8 cellular contexts compared by ENCODE assay signal in genomic region chr17:16428098-16428882, GRCh38. TPM values are rescaled to one million over a fixed set of nuclear protein-coding genes. Genes with fewer than 3 reads are reported as not detected.
DNase-seq lines count a peak whose midpoint lies in the region; ATAC-seq, FAIRE-seq and TF ChIP-seq lines count a peak whose summit lies in the region.

No MANE protein-coding gene starts in this region.

- H4K20me1 ChIP-seq in PC-9 (ENCODE audit: insufficient read depth) (no peaks in the 10 kb centered on the region), GM12878 (ENCODE audit: control insufficient read depth, insufficient read depth) (no peaks in the 10 kb centered on the region), HepG2 (ENCODE audit: insufficient read depth, low read length) (no peaks in the 10 kb centered on the region)

- TF ChIP-seq POLR2A in GM12878 (IDR thresholded peaks at IDR 0.05; ENCODE audit: low read depth, low read length), result no peak; the same call in 1 of the 2 replicates
- TF ChIP-seq POLR2A in HepG2 (IDR thresholded peaks at IDR 0.05; ENCODE audit: insufficient read depth in 1 of 2, low read depth in 2 of 2, low read length in 2 of 2), result no peak
- TF ChIP-seq POLR2A in stomach (IDR thresholded peaks at IDR 0.05), result no peak

- CTCF ChIA-PET in PC-9 (lab: Charles Lee) (interaction anchor here (0.6 to 1.1 kb wide), 3 partner anchors 10 to 41 kb away, joined by 3 to 12 read pairs (median 5); no protein-coding TSS in a partner anchor), GM12878 (lab: Yijun Ruan, JAX) (interaction anchor here (0.8 to 4.7 kb wide), 14 partner anchors 8 to 146 kb away, joined by 3 to 54 read pairs (median 4); partner anchors contain the start of gene TRPV2), HepG2 (lab: Yijun Ruan, JAX; ENCODE audit: low intra/inter-chr PET ratio, low total read pairs) (interaction anchor here (1.0 to 1.6 kb wide), 3 partner anchors 41 to 93 kb away, joined by 5 to 6 read pairs (median 6); no protein-coding TSS in a partner anchor)

- H3K27ac ChIP-seq in PC-9 (no peak overlapping the region), GM12878 (ENCODE audit: control insufficient read depth, insufficient read depth) (no peak overlapping the region), HepG2 (ENCODE audit: extremely low read length, insufficient read depth, low read length) (no peak overlapping the region), stomach (no peak overlapping the region)

- POLR2A ChIA-PET in PC-9 (lab: Charles Lee; ENCODE audit: unreplicated experiment) (interaction anchor here (0.6 kb wide), 1 partner anchor 9 kb away, joined by 3 read pairs; no protein-coding TSS in a partner anchor), GM12878 (lab: Charles Lee) (interaction anchor here (0.5 to 1.8 kb wide), 4 partner anchors 10 to 69 kb away, joined by 3 to 6 read pairs (median 4); no protein-coding TSS in a partner anchor), HepG2 (lab: Yijun Ruan, JAX) (interaction anchor here (0.7 to 7.3 kb wide), 10 partner anchors 8 to 142 kb away, joined by 3 to 159 read pairs (median 6); partner anchors contain the start of gene UBB)

- H3K4me2 ChIP-seq in PC-9, result no peak overlapping the region
- H3K4me2 ChIP-seq in GM12878 (ENCODE audit: control insufficient read depth, insufficient read depth), result no peak overlapping the region
- H3K4me2 ChIP-seq in HepG2 (ENCODE audit: low read depth, low read length), result 0 out of 2 replicates have a peak overlapping the region, but pooled peaks have one; percentile 6

- H3K36me3 ChIP-seq in PC-9 (ENCODE audit: low read depth), result no peaks in the 10 kb centered on the region
- H3K36me3 ChIP-seq in GM12878 (ENCODE audit: control insufficient read depth in 2 of 2, insufficient read depth in 2 of 2, low read length in 1 of 2), result peaks cover 22 to 27% of the 10 kb centered on the region in 2 experiments
- H3K36me3 ChIP-seq in HepG2 (replicated peaks in 1 of 2; ENCODE audit: control insufficient read depth in 1 of 2, insufficient read depth in 2 of 2, low read length in 2 of 2), result no peaks in the 10 kb centered on the region
- peaks cover 0 to 65% (median 48%) of the 10 kb centered on the region in 4 donors for H3K36me3 ChIP-seq in stomach

- TF ChIP-seq RAD21 in GM12878 (IDR thresholded peaks at IDR 0.05; ENCODE audit: insufficient read depth, low read depth, low read length) (peak; percentile 44), HepG2 (CRISPR knock-in tag; IDR thresholded peaks at IDR 0.05) (peak; percentile 57; the same call in 1 of the 2 replicates)

- BruUV-seq in PC-9 (replicated peaks; lab: Mats Ljungman, UMichigan), result no TSS peak
- no TSS peak for BruUV-seq in GM12878 (replicated peaks; lab: Mats Ljungman, UMichigan)
- no TSS peak for BruUV-seq in HepG2 (replicated peaks; lab: Mats Ljungman, UMichigan)

- no peaks in the 10 kb centered on the region for H3K9me3 ChIP-seq in PC-9 (ENCODE audit: insufficient read depth, low read depth)
- no peaks in the 10 kb centered on the region for H3K9me3 ChIP-seq in GM12878 (replicated peaks; ENCODE audit: control insufficient read depth, insufficient read depth, low read length)
- H3K9me3 ChIP-seq in HepG2 (ENCODE audit: low read length), result no peaks in the 10 kb centered on the region
- no peaks in the 10 kb centered on the region for H3K9me3 ChIP-seq in stomach

- H3K9ac ChIP-seq in GM12878 (ENCODE audit: control insufficient read depth, insufficient read depth, low read length) (no peak overlapping the region), HepG2 (ENCODE audit: insufficient read depth, low read depth, low read length) (no peak overlapping the region)

- no peaks in the 10 kb centered on the region; the same call in 1 of the 2 replicates for H3F3A ChIP-seq in PC-9 (ENCODE audit: insufficient read depth, low read depth)

- H3K79me2 ChIP-seq in PC-9 (ENCODE audit: low read depth) (no peaks in the 10 kb centered on the region), GM12878 (ENCODE audit: control insufficient read depth, insufficient read depth, low read length) (no peaks in the 10 kb centered on the region; the same call in 1 of the 2 replicates), HepG2 (ENCODE audit: insufficient read depth, low read length) (no peaks in the 10 kb centered on the region)

- in situ Hi-C loops in GM12878 (cut with MboI) (no loop called here), HepG2 (cut with HindIII; ENCODE audit: extremely low pct_ligation_motif_present, low pct_unique_long_range_greater_than_20kb) (loop anchor here (5.0 kb wide), 1 partner anchor 141 kb away; no protein-coding TSS in a partner anchor)

- RAD21 ChIA-PET in GM12878 (lab: Charles Lee; ENCODE audit: unreplicated experiment), result interaction anchor here (0.9 to 1.3 kb wide), 5 partner anchors 9 to 93 kb away, joined by 3 to 7 read pairs (median 4); no protein-coding TSS in a partner anchor

- H3K27me3 ChIP-seq in PC-9 (ENCODE audit: insufficient read depth, low read depth), result no peaks in the 10 kb centered on the region
- no peaks in the 10 kb centered on the region for H3K27me3 ChIP-seq in GM12878 (replicated peaks in 1 of 2; ENCODE audit: control insufficient read depth in 2 of 2, insufficient read depth in 2 of 2, low read length in 1 of 2)
- H3K27me3 ChIP-seq in HepG2 (ENCODE audit: control insufficient read depth in 1 of 2, insufficient read depth in 2 of 2, low read length in 2 of 2), result no peaks in the 10 kb centered on the region
- H3K27me3 ChIP-seq in stomach, result no peaks in the 10 kb centered on the region

- 78% methylated on average over 15 of the region's 15 CpGs for WGBS in GM12878 (ENCODE audit: insufficient coverage, insufficient replicate concordance, low lambda C conversion rate, missing lambda C conversion rate)
- 72% methylated on average over 14 of the region's 15 CpGs for WGBS in HepG2 (ENCODE audit: low lambda C conversion rate)
- WGBS in stomach, 5 donors, result 43 to 64% (median 49%) methylated on average over 15 of the region's 15 CpGs

- FAIRE-seq in GM12878 (lab: Jason Lieb, UNC), result no peak
- peak; percentile 85 for FAIRE-seq in HepG2 (lab: Jason Lieb, UNC)

- H3K4me3 ChIP-seq in PC-9, result no peak overlapping the region
- H3K4me3 ChIP-seq in GM12878, result no peak overlapping the region
- no peak overlapping the region for H3K4me3 ChIP-seq in HepG2 (replicated peaks in 1 of 3; ENCODE audit: insufficient read depth in 1 of 3, low read depth in 2 of 3, low read length in 3 of 3)
- no peak overlapping the region for H3K4me3 ChIP-seq in stomach

- no peaks in the 10 kb centered on the region for H3K9me2 ChIP-seq in PC-9 (ENCODE audit: insufficient read depth)

- SMC1A ChIA-PET in GM12878 (lab: Charles Lee; ENCODE audit: uncharacterized antibody, unreplicated experiment), result interaction anchor here (0.6 to 2.5 kb wide), 9 partner anchors 9 to 65 kb away, joined by 3 to 12 read pairs (median 4); partner anchors contain the start of gene TRPV2

- H2AFZ ChIP-seq in PC-9 (no peak overlapping the region), GM12878 (ENCODE audit: control insufficient read depth, low read depth, low read length) (no peak overlapping the region), HepG2 (ENCODE audit: low read length) (no peak overlapping the region)

- H3K4me1 ChIP-seq in PC-9 (replicated peaks; ENCODE audit: insufficient read depth) (no peaks in the 10 kb centered on the region), GM12878 (ENCODE audit: control insufficient read depth, insufficient read depth, low read length) (no peaks in the 10 kb centered on the region), HepG2 (ENCODE audit: insufficient read depth, low read length) (peaks cover 37% of the 10 kb centered on the region), stomach (peaks cover 11 to 18% (median 13%) of the 10 kb centered on the region in 4 donors)

- ATAC-seq in GM12878 (peak; percentile 93), HepG2 (peak; percentile 87), GM18909 (IDR thresholded peaks at IDR 0.05; ENCODE audit: poor library complexity, unreplicated experiment) (no peak)

- TF ChIP-seq EP300 in GM12878 (IDR thresholded peaks at IDR 0.05; ENCODE audit: borderline replicate concordance in 1 of 2, control insufficient read depth in 1 of 2, low read depth in 2 of 2, low read length in 2 of 2) (no peak), HepG2 (IDR thresholded peaks at IDR 0.05; ENCODE audit: low read depth in 2 of 2, low read length in 2 of 2) (no peak), HepG2 (CRISPR knock-in tag; IDR thresholded peaks at IDR 0.05; ENCODE audit: borderline replicate concordance) (no peak), stomach (IDR thresholded peaks at IDR 0.05) (no peak)

- intact Hi-C loops in PC-9 (cut with micrococcal nuclease; ENCODE audit: unreplicated experiment), result no loop called here
- intact Hi-C loops in GM12878 (cut with micrococcal nuclease; ENCODE audit: unreplicated experiment), result no loop called here
- intact Hi-C loops in HepG2 (cut with micrococcal nuclease; ENCODE audit: unreplicated experiment), result loop anchor here (1.0 kb wide), 1 partner anchor 93 kb away; no protein-coding TSS in a partner anchor
- intact Hi-C loops in stomach (cut with DNase I; ENCODE audit: low total_unique reads), result no loop called here

- DNase-seq in activated effector memory CD4-positive, alpha-beta T cell treated with anti-CD3 and anti-CD28 coated beads, Interleukin-2, amount 50 U/mL, for 16 hours, result peak; percentile 80
- no peak for DNase-seq in activated effector memory CD4-positive, alpha-beta T cell treated with Interleukin-2 at 50 U/mL for 16 hours
- no peak for DNase-seq in PC-9
- no peak for DNase-seq in GM12878 (ENCODE audit: low read depth, low spot score)
- peak; percentile 64 for DNase-seq in HepG2 (ENCODE audit: low spot score)
- DNase-seq in stomach, result peak; percentile 73
- DNase-seq in SW 1271 (lab: John Stamatoyannopoulos, UW), result no peak

- TF ChIP-seq CTCF in PC-9 (conservative IDR thresholded peaks at IDR 0.05) (peak; percentile 57; the same call in 1 of the 2 replicates), GM12878 (IDR thresholded peaks at IDR 0.05 in 2 of 3, conservative IDR thresholded peaks at IDR 0.05 in 1 of 3; ENCODE audit: control insufficient read depth in 2 of 3, extremely low read depth in 1 of 3, insufficient read depth in 1 of 3, low read depth in 3 of 3, low read length in 3 of 3) (peak; percentile 58 to 76 (median 75)), HepG2 (CRISPR knock-in tag; IDR thresholded peaks at IDR 0.05) (peak; percentile 88), stomach (IDR thresholded peaks at IDR 0.05) (peak in 5 of 7 experiments; percentile 41 to 68 (median 55))

RNA-seq across cellular contexts. Expression of gene TRPV2, which starts 12.9 kb away (rescaled TPM):
- total RNA-seq in PC-9 (2021), result 3.1 and 5.3 TPM in 2 replicates
- total RNA-seq in GM12878 (2013; cell fraction: nucleolus; rRNA removed), result 149 and 160 TPM in 2 replicates
- total RNA-seq in GM12878 (2014; rRNA removed), result 59.4 and 61.3 TPM in 2 replicates
- 25.6 and 29.7 TPM in 2 replicates for total RNA-seq in GM12878 (2014; rRNA removed; fragmentation: Illumina TruSeq; extraction: Trizol)
- 87.4 and 93.7 TPM in 2 replicates for total RNA-seq in GM12878 (2021)
- 30.3 TPM for polyA plus RNA-seq in GM12878 (2011; ENCODE audit: low read depth)
- polyA plus RNA-seq in GM12878 (2011; rRNA removed), result 33.3 and 82.6 TPM in 2 replicates
- 82.4 and 108 TPM in 2 replicates for polyA plus RNA-seq in GM12878 (2011; cell fraction: cytosol; rRNA removed)
- 175 and 207 TPM in 2 replicates for polyA plus RNA-seq in GM12878 (2011; cell fraction: nucleus; rRNA removed)
- 53.6 and 60.7 TPM in 2 replicates for polyA plus RNA-seq in GM12878 (2012)
- polyA plus RNA-seq in GM12878 (2014; fragmentation: Illumina TruSeq; extraction: Trizol), result 15.4 and 27.3 TPM in 2 replicates
- polyA plus RNA-seq in GM12878 (2014; fragmentation: Nextera tagmentation; extraction: Ambion mirVana), result 10 to 100 TPM in 1 of 2 experiments, 1 to 10 TPM in 1; 8.9 to 29.2 TPM
- 48.8 and 58.4 TPM in 2 replicates for polyA plus RNA-seq in GM12878 (2014; rRNA removed)
- 10 to 100 TPM; 83.6 to 94.4 TPM for polyA plus RNA-seq in GM12878 (2016; fragmentation: Nextera tagmentation; extraction: Ambion mirVana)
- 96.8 and 119 TPM in 2 replicates for polyA minus RNA-seq in GM12878 (2011; rRNA and poly(A)+ RNA removed)
- polyA minus RNA-seq in GM12878 (2011; cell fraction: cytosol; rRNA and poly(A)+ RNA removed), result 62.9 and 70.0 TPM in 2 replicates
- polyA minus RNA-seq in GM12878 (2011; cell fraction: nucleus; rRNA and poly(A)+ RNA removed), result 41.5 and 63.6 TPM in 2 replicates
- 7.3 and 13.6 TPM in 2 replicates for total RNA-seq in HepG2 (2016; rRNA removed; fragmentation: Illumina TruSeq; extraction: Trizol)
- total RNA-seq in HepG2 (2016; cell fraction: cytosol; rRNA removed; fragmentation: Illumina TruSeq; extraction: Trizol; ENCODE audit: low read depth), result 3.5 and 3.8 TPM in 2 replicates
- total RNA-seq in HepG2 (2016; cell fraction: insoluble cytoplasmic fraction; rRNA removed; fragmentation: Illumina TruSeq; extraction: Trizol), result 6.3 and 14.4 TPM in 2 replicates
- 3.2 and 4.6 TPM in 2 replicates for total RNA-seq in HepG2 (2016; cell fraction: membrane; rRNA removed; fragmentation: Illumina TruSeq; extraction: Trizol)
- 9.6 and 14.3 TPM in 2 replicates for total RNA-seq in HepG2 (2016; cell fraction: nucleus; rRNA removed; fragmentation: Illumina TruSeq; extraction: Trizol)
- 21.3 and 37.6 TPM in 2 replicates for polyA plus RNA-seq in HepG2 (2011; rRNA removed)
- polyA plus RNA-seq in HepG2 (2011; cell fraction: cytosol; rRNA removed), result 20.1 and 21.2 TPM in 2 replicates
- 40.8 and 61.1 TPM in 2 replicates for polyA plus RNA-seq in HepG2 (2011; cell fraction: nucleus; rRNA removed)
- polyA plus RNA-seq in HepG2 (2012), result 26.6 and 37.4 TPM in 2 replicates
- 2.0 and 2.3 TPM in 2 replicates for polyA plus RNA-seq in HepG2 (2016; cell fraction: cytosol; fragmentation: Illumina TruSeq; extraction: Trizol; ENCODE audit: low read depth)
- polyA plus RNA-seq in HepG2 (2016; cell fraction: insoluble cytoplasmic fraction; fragmentation: Illumina TruSeq; extraction: Trizol; ENCODE audit: low read depth), result 3.6 and 5.9 TPM in 2 replicates
- 2.2 and 2.8 TPM in 2 replicates for polyA plus RNA-seq in HepG2 (2016; cell fraction: membrane; fragmentation: Illumina TruSeq; extraction: Trizol; ENCODE audit: low read depth)
- 14.9 and 19.2 TPM in 2 replicates for polyA plus RNA-seq in HepG2 (2016; cell fraction: nucleus; fragmentation: Illumina TruSeq; extraction: Trizol; ENCODE audit: insufficient read depth, low read depth)
- polyA minus RNA-seq in HepG2 (2011; rRNA and poly(A)+ RNA removed; ENCODE audit: low replicate concordance), result 1.4 and 45.5 TPM in 2 replicates
- 24.7 and 31.6 TPM in 2 replicates for polyA minus RNA-seq in HepG2 (2011; cell fraction: cytosol; rRNA and poly(A)+ RNA removed)
- polyA minus RNA-seq in HepG2 (2011; cell fraction: nucleus; rRNA and poly(A)+ RNA removed), result 11.8 and 18.9 TPM in 2 replicates
- 10 to 100 TPM in 1 of 5 donors, 1 to 10 TPM in 3, under 1 TPM in 1; 0.58 to 24.8 (median 4.5) TPM for total RNA-seq in stomach
- 1 to 10 TPM; 5.3 to 8.8 (median 6.4) TPM for polyA plus RNA-seq in stomach

RNA-seq across cellular contexts. Expression of gene UBB, which starts 47.4 kb away (rescaled TPM):
- 2,044 and 2,361 TPM in 2 replicates for total RNA-seq in PC-9 (2021)
- 114 and 119 TPM in 2 replicates for total RNA-seq in GM12878 (2013; cell fraction: nucleolus; rRNA removed)
- 2,686 and 2,754 TPM in 2 replicates for total RNA-seq in GM12878 (2014; rRNA removed)
- total RNA-seq in GM12878 (2014; rRNA removed; fragmentation: Illumina TruSeq; extraction: Trizol), result 1,488 and 1,495 TPM in 2 replicates
- total RNA-seq in GM12878 (2021), result 1,455 and 1,463 TPM in 2 replicates
- polyA plus RNA-seq in GM12878 (2011; ENCODE audit: low read depth), result 1,026 TPM
- polyA plus RNA-seq in GM12878 (2011; rRNA removed), result 608 and 1,133 TPM in 2 replicates
- 2,029 and 2,469 TPM in 2 replicates for polyA plus RNA-seq in GM12878 (2011; cell fraction: cytosol; rRNA removed)
- 935 and 994 TPM in 2 replicates for polyA plus RNA-seq in GM12878 (2011; cell fraction: nucleus; rRNA removed)
- polyA plus RNA-seq in GM12878 (2012), result 1,643 and 1,891 TPM in 2 replicates
- polyA plus RNA-seq in GM12878 (2014; fragmentation: Illumina TruSeq; extraction: Trizol), result 1,621 and 1,633 TPM in 2 replicates
- 1,000 to 10,000 TPM; 4,008 to 4,246 TPM for polyA plus RNA-seq in GM12878 (2014; fragmentation: Nextera tagmentation; extraction: Ambion mirVana)
- 2,006 and 2,356 TPM in 2 replicates for polyA plus RNA-seq in GM12878 (2014; rRNA removed)
- polyA plus RNA-seq in GM12878 (2016; fragmentation: Nextera tagmentation; extraction: Ambion mirVana), result 1,000 to 10,000 TPM; 2,193 to 2,309 TPM
- 1,101 and 1,306 TPM in 2 replicates for polyA minus RNA-seq in GM12878 (2011; rRNA and poly(A)+ RNA removed)
- 411 and 476 TPM in 2 replicates for polyA minus RNA-seq in GM12878 (2011; cell fraction: cytosol; rRNA and poly(A)+ RNA removed)
- polyA minus RNA-seq in GM12878 (2011; cell fraction: nucleus; rRNA and poly(A)+ RNA removed), result 196 and 307 TPM in 2 replicates
- total RNA-seq in HepG2 (2016; rRNA removed; fragmentation: Illumina TruSeq; extraction: Trizol), result 2,066 and 2,598 TPM in 2 replicates
- 1,884 and 2,042 TPM in 2 replicates for total RNA-seq in HepG2 (2016; cell fraction: cytosol; rRNA removed; fragmentation: Illumina TruSeq; extraction: Trizol; ENCODE audit: low read depth)
- 2,199 and 2,677 TPM in 2 replicates for total RNA-seq in HepG2 (2016; cell fraction: insoluble cytoplasmic fraction; rRNA removed; fragmentation: Illumina TruSeq; extraction: Trizol)
- total RNA-seq in HepG2 (2016; cell fraction: membrane; rRNA removed; fragmentation: Illumina TruSeq; extraction: Trizol), result 1,573 and 1,587 TPM in 2 replicates
- 582 and 612 TPM in 2 replicates for total RNA-seq in HepG2 (2016; cell fraction: nucleus; rRNA removed; fragmentation: Illumina TruSeq; extraction: Trizol)
- 1,130 and 1,263 TPM in 2 replicates for polyA plus RNA-seq in HepG2 (2011; rRNA removed)
- 1,588 and 1,623 TPM in 2 replicates for polyA plus RNA-seq in HepG2 (2011; cell fraction: cytosol; rRNA removed)
- 397 and 543 TPM in 2 replicates for polyA plus RNA-seq in HepG2 (2011; cell fraction: nucleus; rRNA removed)
- 1,977 and 2,062 TPM in 2 replicates for polyA plus RNA-seq in HepG2 (2012)
- polyA plus RNA-seq in HepG2 (2016; cell fraction: cytosol; fragmentation: Illumina TruSeq; extraction: Trizol; ENCODE audit: low read depth), result 1,937 and 2,024 TPM in 2 replicates
- 1,705 and 1,710 TPM in 2 replicates for polyA plus RNA-seq in HepG2 (2016; cell fraction: insoluble cytoplasmic fraction; fragmentation: Illumina TruSeq; extraction: Trizol; ENCODE audit: low read depth)
- 1,088 and 1,107 TPM in 2 replicates for polyA plus RNA-seq in HepG2 (2016; cell fraction: membrane; fragmentation: Illumina TruSeq; extraction: Trizol; ENCODE audit: low read depth)
- polyA plus RNA-seq in HepG2 (2016; cell fraction: nucleus; fragmentation: Illumina TruSeq; extraction: Trizol; ENCODE audit: insufficient read depth, low read depth), result 679 and 692 TPM in 2 replicates
- 1,440 and 2,606 TPM in 2 replicates for polyA minus RNA-seq in HepG2 (2011; rRNA and poly(A)+ RNA removed; ENCODE audit: low replicate concordance)
- 681 and 793 TPM in 2 replicates for polyA minus RNA-seq in HepG2 (2011; cell fraction: cytosol; rRNA and poly(A)+ RNA removed)
- 194 and 303 TPM in 2 replicates for polyA minus RNA-seq in HepG2 (2011; cell fraction: nucleus; rRNA and poly(A)+ RNA removed)
- total RNA-seq in stomach, result 100 to 1,000 TPM; 621 to 929 (median 784) TPM
- 1,000 to 10,000 TPM in 2 of 3 donors, 100 to 1,000 TPM in 1; 969 to 2,679 (median 1,248) TPM for polyA plus RNA-seq in stomach

Comparison
In these comparisons a context has a peak if more than half of its experiments do, and no peak if none do; other contexts are left out.
1. DNase-seq: peak in activated effector memory CD4-positive, alpha-beta T cell treated with anti-CD3 and anti-CD28 coated beads, Interleukin-2, amount 50 U/mL, for 16 hours (single experiment), HepG2 (single experiment) and stomach (single experiment); none in activated effector memory CD4-positive, alpha-beta T cell treated with Interleukin-2 at 50 U/mL for 16 hours (single experiment), PC-9 (0 of 2), GM12878 (single experiment) and SW 1271 (0 of 2).
2. Peak in every context shown above with its lines, with median percentiles within 50 percentile points of each other: CTCF ChIP-seq.